In genomic region chr11:107928046-107928766, GRCh38 we compare ENCODE assay signal across 8 cellular contexts. TPM values are rescaled to one million over a fixed set of nuclear protein-coding genes. Genes with fewer than 3 reads are reported as not detected.
DNase-seq lines count a peak whose midpoint lies in the region; ATAC-seq and TF ChIP-seq lines count a peak whose summit lies in the region.

RAB39A (plus strand) TSS chr11:107928448; CDS start chr11:107928569, 121 bp downstream.

- peak; percentile 95 for DNase-seq in AG08396 (ENCODE audit: low spot score)
- peak; percentile 89 for DNase-seq in NCI-H460 (ENCODE audit: extremely low read depth, low read depth)
- DNase-seq in activated CD4-positive, alpha-beta T cell treated with anti-CD3 and anti-CD28 coated beads for 4 hours = peak; percentile 54 to 70
- DNase-seq in coronary artery (ENCODE audit: low spot score) = peak; percentile 76
- DNase-seq in left kidney (ENCODE audit: low read depth, low spot score) = peak; percentile 97
- peak; percentile 39 to 48 for DNase-seq in stimulated activated CD4-positive, alpha-beta T cell treated with anti-CD3 and anti-CD28 coated beads, Interleukin-1b, Interleukin-23, amount 100 ng/mL, for 4 hours (ENCODE audit: low read depth in 2 of 2)

- peak within 1 kb of the TSS; percentile 69 for H3K4me3 ChIP-seq in coronary artery

- TF ChIP-seq CTCF in coronary artery (IDR thresholded peaks at IDR 0.05) = no peak

- ATAC-seq in GM19043 (IDR thresholded peaks at IDR 0.05; ENCODE audit: low read depth, unreplicated experiment) = peak; percentile 91
- ATAC-seq in HG03354 (IDR thresholded peaks at IDR 0.05; ENCODE audit: poor library complexity, severe bottlenecking, unreplicated experiment) = peak; percentile 98

- peak within 1 kb of the TSS in 1 of 2 donors; percentile 73 for H3K27ac ChIP-seq in coronary artery

RNA-seq across cellular contexts. Expression of gene RAB39A, which starts in this region (rescaled TPM):
- not detected in 2 replicates for total RNA-seq in NCI-H460 (2014; rRNA removed; shearing (Covaris generic))
- polyA plus RNA-seq in NCI-H460 (2014; cell fraction: nucleus; rRNA removed) = 0.22 and 1.2 TPM in 2 replicates

Comparison
In these comparisons a context has a peak if more than half of its experiments do, and no peak if none do; other contexts are left out.
1. DNase-seq: peak in every context shown above with its lines; median percentile 97 in left kidney; 95 in AG08396; 89 in NCI-H460; 76 in coronary artery; 62 in activated CD4-positive, alpha-beta T cell treated with anti-CD3 and anti-CD28 coated beads for 4 hours; 44 in stimulated activated CD4-positive, alpha-beta T cell treated with anti-CD3 and anti-CD28 coated beads, Interleukin-1b, Interleukin-23, amount 100 ng/mL, for 4 hours.